In genomic region chr2:232440220-232441018, GRCh38 we compare ENCODE assay signal across 8 cellular contexts. TPM values are rescaled to one million over a fixed set of nuclear protein-coding genes. Genes with fewer than 3 reads are reported as not detected.
DNase-seq lines count a peak whose midpoint lies in the region; ATAC-seq, FAIRE-seq and TF ChIP-seq lines count a peak whose summit lies in the region.
"Not testable (repeated sequence)": the region's sequence is repeated elsewhere in the genome, so short reads cannot be mapped to it uniquely, and the experiment has no call there.

No MANE protein-coding gene starts in this region.

- not testable (repeated sequence) for H3K36me3 Mint-ChIP-seq in naive thymus-derived CD4-positive, alpha-beta T cell

- POLR2A ChIA-PET in Panc1 (lab: Charles Lee); naive thymus-derived CD4-positive, alpha-beta T cell (lab: Charles Lee): not testable (repeated sequence)

- TF ChIP-seq CTCF in D721Med (IDR thresholded peaks at IDR 0.05; ENCODE audit: insufficient read depth, missing control alignments), result peak; percentile 92
- peak; percentile 94 for TF ChIP-seq CTCF in Panc1 (IDR thresholded peaks at IDR 0.05)

- ATAC-seq in GM21526 (IDR thresholded peaks at IDR 0.05; ENCODE audit: low FRiP score, unreplicated experiment), result peak; percentile 60
- ATAC-seq in Panc1, result peak; percentile 79
- peak; percentile 89 for ATAC-seq in naive thymus-derived CD4-positive, alpha-beta T cell

- not testable (repeated sequence) for H3K9me3 Mint-ChIP-seq in naive thymus-derived CD4-positive, alpha-beta T cell

- CTCF ChIA-PET in Panc1 (lab: Charles Lee), result interaction anchor here (0.6 to 1.9 kb wide), 4 partner anchors 64 to 104 kb away, joined by 3 to 19 read pairs (median 5); no protein-coding TSS in a partner anchor
- CTCF ChIA-PET in naive thymus-derived CD4-positive, alpha-beta T cell (lab: Charles Lee), result interaction anchor here (0.8 to 2.6 kb wide), 7 partner anchors 10 to 539 kb away, joined by 3 to 24 read pairs (median 4); no protein-coding TSS in a partner anchor

- not testable (repeated sequence) for H3K27me3 ChIP-seq in Panc1 (ENCODE audit: control insufficient read depth, insufficient read depth, low read length); naive thymus-derived CD4-positive, alpha-beta T cell (ENCODE audit: control insufficient read depth in 2 of 2, insufficient read depth in 2 of 2, low read length in 2 of 2)

- H3K27ac Mint-ChIP-seq in naive thymus-derived CD4-positive, alpha-beta T cell, result peak overlapping the region in 1 of 9 donors; percentile 20

- intact Hi-C loops in Panc1 (cut with micrococcal nuclease; ENCODE audit: unreplicated experiment), result not testable (repeated sequence)
- intact Hi-C loops in naive thymus-derived CD4-positive, alpha-beta T cell (cut with micrococcal nuclease), result loop anchor here (1.0 to 10.0 kb wide), 8 partner anchors 84 to 534 kb away; partner anchors contain the start of genes CHRND (in 1 of the 2), NPPC (in 1 of the 2) and PRSS56 (in 1 of the 2)

- not testable (repeated sequence) for TF ChIP-seq POLR2A in erythroblast (IDR thresholded peaks at IDR 0.05; ENCODE audit: low read length)

- in situ Hi-C loops in Panc1 (cut with HindIII; ENCODE audit: low pct_unique_long_range_greater_than_20kb, low sequenced_read_pairs), result not testable (repeated sequence)

- not testable (repeated sequence) for BruUV-seq in Panc1 (replicated peaks; lab: Mats Ljungman, UMichigan)

- H3K9me3 ChIP-seq in Panc1 (ENCODE audit: control insufficient read depth, insufficient read depth, low read depth, low read length); naive thymus-derived CD4-positive, alpha-beta T cell (ENCODE audit: control insufficient read depth in 2 of 3, low read length in 3 of 3): not testable (repeated sequence)

- peak overlapping the region in 4 of 10 donors; percentile 25 to 62 (median 39) for H3K4me3 Mint-ChIP-seq in naive thymus-derived CD4-positive, alpha-beta T cell

- H3K4me1 ChIP-seq in Panc1 (ENCODE audit: control insufficient read depth, insufficient read depth, low read length); naive thymus-derived CD4-positive, alpha-beta T cell (ENCODE audit: control insufficient read depth in 2 of 2, insufficient read depth in 2 of 2, low read length in 2 of 2): not testable (repeated sequence)

- not testable (repeated sequence) for H3K36me3 ChIP-seq in Panc1 (ENCODE audit: control insufficient read depth, insufficient read depth, low read length); naive thymus-derived CD4-positive, alpha-beta T cell (ENCODE audit: control insufficient read depth in 2 of 3, insufficient read depth in 3 of 3, low read length in 3 of 3)

- not testable (repeated sequence) for H3K27me3 Mint-ChIP-seq in naive thymus-derived CD4-positive, alpha-beta T cell

- H3K27ac ChIP-seq in Panc1 (ENCODE audit: low read length); naive thymus-derived CD4-positive, alpha-beta T cell (ENCODE audit: low read depth, low read length): not testable (repeated sequence)

- DNase-seq in D721Med (ENCODE audit: insufficient read length, low spot score), result peak; percentile 91
- peak; percentile 75 for DNase-seq in KG1 (lab: John Stamatoyannopoulos, UW)
- DNase-seq in Panc1 (ENCODE audit: low read depth, low spot score), result peak; percentile 53
- peak; percentile 86 for DNase-seq in activated T-cell treated with anti-CD3 and anti-CD28 coated beads for 4 hours
- peak; percentile 63 to 84 for DNase-seq in erythroblast (lab: John Stamatoyannopoulos, UW)
- DNase-seq in naive thymus-derived CD4-positive, alpha-beta T cell, result peak; percentile 68 to 93 (median 83)
- peak; percentile 97 for DNase-seq in stimulated activated CD8-positive, alpha-beta memory T cell treated with anti-CD3 and anti-CD28 coated beads, Interleukin-4, amount 100 ng/mL, for 48 hours

- FAIRE-seq in D721Med (lab: Jason Lieb, UNC), result not testable (repeated sequence)

- not testable (repeated sequence) for H3K4me1 Mint-ChIP-seq in naive thymus-derived CD4-positive, alpha-beta T cell

- H3K4me3 ChIP-seq in Panc1 (ENCODE audit: low read depth in 2 of 2, low read length in 2 of 2); naive thymus-derived CD4-positive, alpha-beta T cell (ENCODE audit: low read length): not testable (repeated sequence)

RNA-seq across cellular contexts. Expression of gene ALPI, which starts 15.5 kb away (rescaled TPM):
- not detected for total RNA-seq in Panc1 (2021; ENCODE audit: unreplicated experiment)
- 0.19 TPM for polyA plus RNA-seq in Panc1 (2012; ENCODE audit: insufficient read length)
- not detected for total RNA-seq in naive thymus-derived CD4-positive, alpha-beta T cell
- not detected for polyA plus RNA-seq in naive thymus-derived CD4-positive, alpha-beta T cell

RNA-seq across cellular contexts. Expression of gene ALPG, which starts 33.8 kb away (rescaled TPM):
- 65.3 TPM for total RNA-seq in Panc1 (2021; ENCODE audit: unreplicated experiment)
- 236 TPM for polyA plus RNA-seq in Panc1 (2012; ENCODE audit: insufficient read length)
- not detected for total RNA-seq in naive thymus-derived CD4-positive, alpha-beta T cell
- polyA plus RNA-seq in naive thymus-derived CD4-positive, alpha-beta T cell, result not detected

RNA-seq across cellular contexts. Expression of gene ECEL1, which starts 47.2 kb away (rescaled TPM):
- total RNA-seq in Panc1 (2021; ENCODE audit: unreplicated experiment), result 2.9 TPM
- polyA plus RNA-seq in Panc1 (2012; ENCODE audit: insufficient read length), result 5.0 TPM
- not detected for total RNA-seq in naive thymus-derived CD4-positive, alpha-beta T cell
- polyA plus RNA-seq in naive thymus-derived CD4-positive, alpha-beta T cell, result not detected

Comparison
In these comparisons a context has a peak if more than half of its experiments do, and no peak if none do; other contexts are left out.
1. RNA of gene ALPG, which starts 33.8 kb away (total RNA-seq): 65.3 TPM in Panc1 (single experiment); not detected in naive thymus-derived CD4-positive, alpha-beta T cell; every median in the first group is over 10 times any median in the second.
2. Peak in every context shown above with its lines, with median percentiles within 50 percentile points of each other: DNase-seq and ATAC-seq.